ENCODE assay signal across 9 cellular contexts in genomic region chr19:4580021-4580901, GRCh38. TPM values are rescaled to one million over a fixed set of nuclear protein-coding genes. Genes with fewer than 3 reads are reported as not detected.
DNase-seq lines count a peak whose midpoint lies in the region; ATAC-seq and TF ChIP-seq lines count a peak whose summit lies in the region.
"Had no signal": no experiment of that assay in that cellular context is flagged by ENCODE, and none has a peak within 500 bp of the region (broad histone marks: within the 10 kb centered on the region; RNA-seq: fewer than 3 reads in every experiment).

No MANE protein-coding gene starts in this region.

- peaks cover 26% of the 10 kb centered on the region for H3K36me3 ChIP-seq in WERI-Rb-1
- peaks cover 3% of the 10 kb centered on the region for H3K36me3 ChIP-seq in iPS-15b (ENCODE audit: control insufficient read depth, insufficient read depth, low read length)
- H3K36me3 ChIP-seq in spleen = no peaks in the 10 kb centered on the region
- H3K36me3 ChIP-seq: Peyer's patch had no signal

- H3K9me3 Mint-ChIP-seq in HFFc6 = no peaks in the 10 kb centered on the region
- peaks cover 0 to 2% of the 10 kb centered on the region in 2 donors for H3K9me3 Mint-ChIP-seq in stimulated activated naive B cell treated with anti-CD40 and anti-IgM and Interleukin-4, amounts not matched to agents 10 μg/mL and 1 μg/mL and 100 μg/mL, for 72 hours

- intact Hi-C loops in spleen (cut with DNase I; ENCODE audit: low total_unique reads) = no loop called here

- no peak overlapping the region for H3K27ac Mint-ChIP-seq in HFFc6
- H3K27ac Mint-ChIP-seq in stimulated activated naive B cell treated with anti-CD40 and anti-IgM and Interleukin-4, amounts not matched to agents 10 μg/mL and 1 μg/mL and 100 μg/mL, for 72 hours = no peak overlapping the region

- H3K27ac ChIP-seq in WERI-Rb-1 = no peak overlapping the region
- peak overlapping the region in 2 of 8 donors; percentile 42 to 79 for H3K27ac ChIP-seq in spleen
- H3K27ac ChIP-seq: Peyer's patch had no signal

- H3K4me3 Mint-ChIP-seq in HFFc6 = no peak overlapping the region
- no peak overlapping the region for H3K4me3 Mint-ChIP-seq in stimulated activated naive B cell treated with anti-CD40 and anti-IgM and Interleukin-4, amounts not matched to agents 10 μg/mL and 1 μg/mL and 100 μg/mL, for 72 hours

- TF ChIP-seq CTCF in HFFc6 (IDR thresholded peaks at IDR 0.05) (peak; percentile 45), WERI-Rb-1 (IDR thresholded peaks at IDR 0.05; ENCODE audit: low read depth, low read length) (peak; percentile 57), spleen (IDR thresholded peaks at IDR 0.05 in 8 of 11, conservative IDR thresholded peaks at IDR 0.05 in 3 of 11) (no peak)

- peaks cover 20% of the 10 kb centered on the region for H3K4me1 Mint-ChIP-seq in HFFc6 (ENCODE audit: low read depth)
- H3K4me1 Mint-ChIP-seq in stimulated activated naive B cell treated with anti-CD40 and anti-IgM and Interleukin-4, amounts not matched to agents 10 μg/mL and 1 μg/mL and 100 μg/mL, for 72 hours = peaks cover 10 to 17% of the 10 kb centered on the region in 2 donors

- 5 to 18% (median 9%) methylated on average over 13 to 50 of the region's 50 CpGs for WGBS in spleen, 5 donors

- ATAC-seq in stimulated activated naive B cell treated with anti-CD40 and anti-IgM and Interleukin-4, amounts not matched to agents 10 μg/mL and 1 μg/mL and 100 μg/mL, for 72 hours (replicated peaks) = no peak
- ATAC-seq in GM18909 (IDR thresholded peaks at IDR 0.05; ENCODE audit: poor library complexity, unreplicated experiment) = no peak

- H3K9ac ChIP-seq in iPS-15b (ENCODE audit: low read depth, low read length) = no peak overlapping the region

- peak overlapping the region; percentile 50 for H3K4me3 ChIP-seq in WERI-Rb-1 (ENCODE audit: low read depth, low read length)
- peak overlapping the region; percentile 52 for H3K4me3 ChIP-seq in iPS-15b (ENCODE audit: low read depth, low read length)
- H3K4me3 ChIP-seq in spleen = peak overlapping the region; percentile 9 to 67 (median 34)

- DNase-seq in HFFc6 = no peak
- peak; percentile 72 for DNase-seq in WERI-Rb-1
- DNase-seq in spleen = no peak
- no peak for DNase-seq in stimulated activated naive B cell treated with anti-CD40 and anti-IgM and Interleukin-4, amounts not matched to agents 10 μg/mL and 1 μg/mL and 100 μg/mL, for 72 hours
- DNase-seq in activated naive CD4-positive, alpha-beta T cell treated with anti-CD3 and anti-CD28 coated beads, Interleukin-2, amount 50 U/mL, for 16 hours = no peak
- DNase-seq: activated CD4-positive, alpha-beta T cell treated with anti-CD3 and anti-CD28 coated beads for 4 hours; Peyer's patch had no signal

- H3K9me3 ChIP-seq in WERI-Rb-1 (ENCODE audit: severe bottlenecking) (no peaks in the 10 kb centered on the region), iPS-15b (ENCODE audit: control insufficient read depth, insufficient read depth, low read length) (no peaks in the 10 kb centered on the region), spleen (no peaks in the 10 kb centered on the region)
- H3K9me3 ChIP-seq: Peyer's patch had no signal

- H3K36me3 Mint-ChIP-seq in HFFc6 (ENCODE audit: low read depth) = no peaks in the 10 kb centered on the region
- H3K36me3 Mint-ChIP-seq in stimulated activated naive B cell treated with anti-CD40 and anti-IgM and Interleukin-4, amounts not matched to agents 10 μg/mL and 1 μg/mL and 100 μg/mL, for 72 hours = peaks cover 0 to 4% of the 10 kb centered on the region in 2 donors

- H3K27me3 Mint-ChIP-seq in HFFc6 (ENCODE audit: insufficient read depth) = peaks cover 20% of the 10 kb centered on the region
- H3K27me3 Mint-ChIP-seq in stimulated activated naive B cell treated with anti-CD40 and anti-IgM and Interleukin-4, amounts not matched to agents 10 μg/mL and 1 μg/mL and 100 μg/mL, for 72 hours = peaks cover 55 to 81% of the 10 kb centered on the region in 2 donors

- no peaks in the 10 kb centered on the region for H3K27me3 ChIP-seq in WERI-Rb-1 (ENCODE audit: insufficient read depth, low read depth, severe bottlenecking)
- peaks cover 10% of the 10 kb centered on the region for H3K27me3 ChIP-seq in iPS-15b (ENCODE audit: control insufficient read depth, insufficient read depth, low read length)
- peaks cover 2 to 99% (median 57%) of the 10 kb centered on the region in 7 donors for H3K27me3 ChIP-seq in spleen (replicated peaks in 1 of 7)

- no peak for TF ChIP-seq POLR2A in spleen (IDR thresholded peaks at IDR 0.05)

- H3K4me1 ChIP-seq in iPS-15b (ENCODE audit: control insufficient read depth, insufficient read depth, low read length) (peaks cover 10% of the 10 kb centered on the region), spleen (peaks cover 17 to 70% (median 44%) of the 10 kb centered on the region in 6 donors)

RNA-seq across cellular contexts. Expression of gene SEMA6B, which starts 20.8 kb away (rescaled TPM):
- under 1 TPM; 0.05 to 0.30 (median 0.21) TPM for total RNA-seq in HFFc6 (2021; fragmentation: NEBNext Ultra II Directional; extraction: Animal tissue kit (Norgen Biotek cat#: 25700))
- total RNA-seq in spleen = 10 to 100 TPM; 20.7 to 85.0 (median 55.6) TPM
- 10 to 100 TPM in 2 of 3 donors, 1 to 10 TPM in 1; 5.5 to 24.6 (median 11.2) TPM for polyA plus RNA-seq in spleen

RNA-seq across cellular contexts. Expression of gene LRG1, which starts 40.4 kb away (rescaled TPM):
- total RNA-seq in HFFc6 (2021; fragmentation: NEBNext Ultra II Directional; extraction: Animal tissue kit (Norgen Biotek cat#: 25700)) = not detected
- 10 to 100 TPM in 6 of 7 donors, 1 to 10 TPM in 1; 9.6 to 54.0 (median 15.8) TPM for total RNA-seq in spleen
- polyA plus RNA-seq in spleen = 1 to 10 TPM; 1.7 to 5.6 (median 2.3) TPM

RNA-seq across cellular contexts. Expression of gene PLIN5, which starts 45.2 kb away (rescaled TPM):
- not detected for total RNA-seq in HFFc6 (2021; fragmentation: NEBNext Ultra II Directional; extraction: Animal tissue kit (Norgen Biotek cat#: 25700))
- total RNA-seq in spleen = 10 to 100 TPM in 4 of 7 donors, 1 to 10 TPM in 3; 2.4 to 18.4 (median 15.1) TPM
- polyA plus RNA-seq in spleen = 1 to 10 TPM in 2 of 3 donors, under 1 TPM in 1; 0.82 to 2.2 (median 2.1) TPM

RNA-seq across cellular contexts. Expression of gene TNFAIP8L1, which starts 59.1 kb away (rescaled TPM):
- 1 to 10 TPM; 4.5 to 8.2 (median 6.7) TPM for total RNA-seq in HFFc6 (2021; fragmentation: NEBNext Ultra II Directional; extraction: Animal tissue kit (Norgen Biotek cat#: 25700))
- 10 to 100 TPM; 21.6 to 39.8 (median 27.5) TPM for total RNA-seq in spleen
- polyA plus RNA-seq in spleen = 10 to 100 TPM; 12.5 to 36.7 (median 13.8) TPM

Comparison
In these comparisons a context has a peak if more than half of its experiments do, and no peak if none do; other contexts are left out.
1. CTCF ChIP-seq: peak in HFFc6 (single experiment) and WERI-Rb-1 (single experiment); none in spleen (0 of 11).
2. RNA of gene SEMA6B, which starts 20.8 kb away (total RNA-seq): 20.7 to 85.0 TPM in spleen; 0.05 to 0.30 TPM in HFFc6; every median in the first group is over 10 times any median in the second.
3. RNA of gene LRG1, which starts 40.4 kb away (total RNA-seq): 9.6 to 54.0 TPM in spleen; not detected in HFFc6; every median in the first group is over 10 times any median in the second.
4. Peak in every context shown above with its lines, with median percentiles within 50 percentile points of each other: H3K4me3 ChIP-seq.